ENCODE assay signal across 8 cellular contexts in genomic region chr22:19524170-19525115, GRCh38. TPM values are rescaled to one million over a fixed set of nuclear protein-coding genes. Genes with fewer than 3 reads are reported as not detected.
A peak's percentile ranks its signal among the peaks of the same experiment; 100 is the strongest.
DNase-seq lines count a peak whose midpoint lies in the region; ATAC-seq lines count a peak whose summit lies in the region.

TSS of gene CLDN5 (minus strand) at chr22:19524410. CDS start at chr22:19524255, 155 bp downstream.

- POLR2A ChIA-PET in activated CD4-positive, alpha-beta T cell treated with anti-CD3 and anti-CD28 coated beads for 36 hours (lab: Charles Lee), result no interaction called here

- H3K36me3 Mint-ChIP-seq in activated CD4-positive, alpha-beta T cell treated with anti-CD3 and anti-CD28 coated beads for 36 hours (ENCODE audit: low read depth), result peaks cover 7% of the 10 kb centered on the region
- H3K36me3 Mint-ChIP-seq in activated T-helper 1 cell treated with anti-CD3 and anti-CD28 coated beads, Interleukin-12 subunit alpha, Interleukin-12 subunit beta, Interleukin-2, Interleukin-4 antibody, amounts not matched to agents 30 ng/mL and 10 ng/mL and 1 ng/mL, durations not matched to agents 14 hours and 24 hours and 36 hours (ENCODE audit: low read depth), result peaks cover 1% of the 10 kb centered on the region

- H3K9me3 Mint-ChIP-seq in activated CD4-positive, alpha-beta T cell treated with anti-CD3 and anti-CD28 coated beads for 36 hours (ENCODE audit: low read depth), result no peaks in the 10 kb centered on the region
- H3K9me3 Mint-ChIP-seq in activated T-helper 1 cell treated with anti-CD3 and anti-CD28 coated beads, Interleukin-12 subunit alpha, Interleukin-12 subunit beta, Interleukin-2, Interleukin-4 antibody, amounts not matched to agents 30 ng/mL and 10 ng/mL and 1 ng/mL, durations not matched to agents 14 hours and 24 hours and 36 hours, result no peaks in the 10 kb centered on the region

- peak; percentile 31 for ATAC-seq in activated CD4-positive, alpha-beta T cell treated with anti-CD3 and anti-CD28 coated beads for 36 hours
- ATAC-seq in GM21367 (IDR thresholded peaks at IDR 0.05; ENCODE audit: unreplicated experiment), result no peak
- no peak for ATAC-seq in HG03460 (IDR thresholded peaks at IDR 0.05; ENCODE audit: unreplicated experiment)

- H3K27me3 Mint-ChIP-seq in activated CD4-positive, alpha-beta T cell treated with anti-CD3 and anti-CD28 coated beads for 36 hours, result peaks cover 26% of the 10 kb centered on the region
- H3K27me3 Mint-ChIP-seq in activated T-helper 1 cell treated with anti-CD3 and anti-CD28 coated beads, Interleukin-12 subunit alpha, Interleukin-12 subunit beta, Interleukin-2, Interleukin-4 antibody, amounts not matched to agents 30 ng/mL and 10 ng/mL and 1 ng/mL, durations not matched to agents 14 hours and 24 hours and 36 hours (ENCODE audit: insufficient read depth), result peaks cover 15% of the 10 kb centered on the region

- peak within 1 kb of the TSS; percentile 19 for H3K4me3 Mint-ChIP-seq in activated CD4-positive, alpha-beta T cell treated with anti-CD3 and anti-CD28 coated beads for 36 hours
- H3K4me3 Mint-ChIP-seq in activated T-helper 1 cell treated with anti-CD3 and anti-CD28 coated beads, Interleukin-12 subunit alpha, Interleukin-12 subunit beta, Interleukin-2, Interleukin-4 antibody, amounts not matched to agents 30 ng/mL and 10 ng/mL and 1 ng/mL, durations not matched to agents 14 hours and 24 hours and 36 hours, result peak within 1 kb of the TSS; percentile 78

- intact Hi-C loops in activated CD4-positive, alpha-beta T cell treated with anti-CD3 and anti-CD28 coated beads for 36 hours (cut with DNase I, micrococcal nuclease), result loop anchor here in 1 of 2 experiments (5.0 kb wide), 1 partner anchor 108 kb away; no protein-coding TSS in a partner anchor
- intact Hi-C loops in activated T-helper 1 cell treated with anti-CD3 and anti-CD28 coated beads, Interleukin-12 subunit alpha, Interleukin-12 subunit beta, Interleukin-2, Interleukin-4 antibody, amounts not matched to agents 30 ng/mL and 10 ng/mL and 1 ng/mL, durations not matched to agents 14 hours and 24 hours and 36 hours (cut with micrococcal nuclease), result no loop called here
- intact Hi-C loops in cardiac septum (cut with DNase I), result no loop called here

- no peak for DNase-seq in activated CD4-positive, alpha-beta T cell treated with anti-CD3 and anti-CD28 coated beads for 36 hours
- no peak for DNase-seq in activated CD4-positive, alpha-beta T cell treated with anti-CD3 and anti-CD28 coated beads for 48 hours
- peak; percentile 38 for DNase-seq in activated T-helper 1 cell treated with anti-CD3 and anti-CD28 coated beads, Interleukin-12 subunit alpha, Interleukin-12 subunit beta, Interleukin-2, Interleukin-4 antibody, amounts not matched to agents 30 ng/mL and 10 ng/mL and 1 ng/mL, durations not matched to agents 14 hours and 24 hours and 36 hours (ENCODE audit: low spot score)
- DNase-seq in cardiac septum (ENCODE audit: low spot score) (peak; percentile 80), putamen (ENCODE audit: low spot score) (peak; percentile 29), globus pallidus (ENCODE audit: low spot score) (no peak)

- CTCF ChIA-PET in activated CD4-positive, alpha-beta T cell treated with anti-CD3 and anti-CD28 coated beads for 36 hours (lab: Charles Lee), result interaction anchor here (0.7 kb wide), 1 partner anchor 443 kb away, joined by 3 read pairs; no protein-coding TSS in a partner anchor

- no peak within 1 kb of the TSS for H3K27ac Mint-ChIP-seq in activated CD4-positive, alpha-beta T cell treated with anti-CD3 and anti-CD28 coated beads for 36 hours
- no peak within 1 kb of the TSS for H3K27ac Mint-ChIP-seq in activated T-helper 1 cell treated with anti-CD3 and anti-CD28 coated beads, Interleukin-12 subunit alpha, Interleukin-12 subunit beta, Interleukin-2, Interleukin-4 antibody, amounts not matched to agents 30 ng/mL and 10 ng/mL and 1 ng/mL, durations not matched to agents 14 hours and 24 hours and 36 hours

- peaks cover 5% of the 10 kb centered on the region for H3K4me1 Mint-ChIP-seq in activated CD4-positive, alpha-beta T cell treated with anti-CD3 and anti-CD28 coated beads for 36 hours
- H3K4me1 Mint-ChIP-seq in activated T-helper 1 cell treated with anti-CD3 and anti-CD28 coated beads, Interleukin-12 subunit alpha, Interleukin-12 subunit beta, Interleukin-2, Interleukin-4 antibody, amounts not matched to agents 30 ng/mL and 10 ng/mL and 1 ng/mL, durations not matched to agents 14 hours and 24 hours and 36 hours (ENCODE audit: low read depth), result peaks cover 7% of the 10 kb centered on the region

RNA-seq across cellular contexts. Expression of gene CLDN5, which starts in this region (rescaled TPM):
- total RNA-seq in activated CD4-positive, alpha-beta T cell treated with anti-CD3 and anti-CD28 coated beads for 36 hours, result not detected
- 0.47 and 0.76 TPM in 2 replicates for total RNA-seq in activated T-helper 1 cell treated with anti-CD3 and anti-CD28 coated beads, Interleukin-12 subunit alpha, Interleukin-12 subunit beta, Interleukin-2, Interleukin-4 antibody, amounts not matched to agents 30 ng/mL and 10 ng/mL and 1 ng/mL, durations not matched to agents 14 hours and 24 hours and 36 hours
- total RNA-seq in cardiac septum, result 9.3 TPM

Comparison
In these comparisons a context has a peak if more than half of its experiments do, and no peak if none do; other contexts are left out.
1. Peak in ATAC-seq in activated CD4-positive, alpha-beta T cell treated with anti-CD3 and anti-CD28 coated beads for 36 hours; RNA of the gene not detected or under 1 TPM.
2. Peak in DNase-seq in activated T-helper 1 cell treated with anti-CD3 and anti-CD28 coated beads, Interleukin-12 subunit alpha, Interleukin-12 subunit beta, Interleukin-2, Interleukin-4 antibody, amounts not matched to agents 30 ng/mL and 10 ng/mL and 1 ng/mL, durations not matched to agents 14 hours and 24 hours and 36 hours; RNA of the gene not detected or under 1 TPM.
3. DNase-seq: peak in cardiac septum (single experiment) and putamen (single experiment); none in activated CD4-positive, alpha-beta T cell treated with anti-CD3 and anti-CD28 coated beads for 36 hours (single experiment), activated CD4-positive, alpha-beta T cell treated with anti-CD3 and anti-CD28 coated beads for 48 hours (single experiment) and globus pallidus (single experiment).